13 cellular contexts compared by ENCODE assay signal in the genomic region with DNA sequence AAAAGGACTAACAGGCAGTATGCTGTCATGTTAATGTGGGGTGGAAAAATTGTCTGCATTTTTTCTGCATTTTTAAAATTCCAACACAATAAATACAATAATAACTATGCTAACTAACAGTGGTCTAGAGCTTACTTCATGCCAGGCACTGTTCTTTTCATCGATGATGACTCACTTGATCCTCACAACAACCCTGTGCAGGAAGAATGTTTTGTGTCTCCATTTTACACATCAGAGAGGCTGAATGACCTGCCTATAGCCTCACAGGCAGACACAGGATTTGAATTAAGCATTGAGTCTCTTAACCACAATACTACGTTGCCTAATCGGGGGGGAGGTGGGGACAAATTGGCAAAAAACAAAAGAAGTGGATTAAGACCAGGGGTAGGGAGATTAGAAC. TPM values are rescaled to one million over a fixed set of nuclear protein-coding genes. Genes with fewer than 3 reads are reported as not detected.
DNase-seq lines count a peak whose midpoint lies in the region; ATAC-seq, FAIRE-seq and TF ChIP-seq lines count a peak whose summit lies in the region.
"Had no signal": no experiment of that assay in that cellular context is flagged by ENCODE, and none has a peak within 500 bp of the region (broad histone marks: within the 10 kb centered on the region; RNA-seq: fewer than 3 reads in every experiment).

No MANE protein-coding gene starts in this region.

- intact Hi-C loops in MCF 10A (cut with micrococcal nuclease) (no loop called here), breast epithelium (cut with DNase I; ENCODE audit: low total_unique reads) (no loop called here), esophagus muscularis mucosa (cut with DNase I) (no loop called here)

- peaks cover 13 to 16% of the 10 kb centered on the region in 2 donors for H3K9me3 ChIP-seq in breast epithelium
- H3K9me3 ChIP-seq in esophagus muscularis mucosa = peaks cover 0 to 13% (median 12%) of the 10 kb centered on the region in 4 donors

- no peaks in the 10 kb centered on the region for H3K4me1 ChIP-seq in breast epithelium
- H3K4me1 ChIP-seq in esophagus muscularis mucosa = peaks cover 0 to 16% (median 8%) of the 10 kb centered on the region in 4 donors

- CTCF ChIA-PET in MCF 10A (lab: Yijun Ruan, JAX) = no interaction called here

- no peak overlapping the region for H3K27ac ChIP-seq in breast epithelium
- no peak overlapping the region for H3K27ac ChIP-seq in esophagus muscularis mucosa (replicated peaks in 1 of 4)

- no peaks in the 10 kb centered on the region for H3K9me3 Mint-ChIP-seq in MCF 10A (ENCODE audit: unreplicated experiment)

- H3K4me3 ChIP-seq in breast epithelium (no peak overlapping the region), fibroblast of the aortic adventitia (ENCODE audit: low read depth, low read length) (no peak overlapping the region), esophagus muscularis mucosa (no peak overlapping the region)
- H3K4me3 ChIP-seq: gastroesophageal sphincter, smooth muscle cell had no signal

- H3K4me3 Mint-ChIP-seq in MCF 10A (ENCODE audit: unreplicated experiment) = no peak overlapping the region
- H3K4me3 Mint-ChIP-seq: activated CD8-positive, alpha-beta T cell treated with anti-CD3 and anti-CD28 coated beads, Interleukin-2, amount 10 ng/mL, durations not matched to agents 7 days and 5 days; stimulated activated memory B cell treated with anti-CD40 and anti-IgM and Interleukin-4, amounts not matched to agents 10 μg/mL and 1 μg/mL and 100 μg/mL, for 72 hours had no signal

- H3K36me3 ChIP-seq in breast epithelium (peaks cover 4% of the 10 kb centered on the region), esophagus muscularis mucosa (peaks cover 26 to 62% (median 54%) of the 10 kb centered on the region in 4 donors)

- H3K27me3 Mint-ChIP-seq in MCF 10A (ENCODE audit: insufficient read depth, unreplicated experiment) = no peaks in the 10 kb centered on the region
- H3K27me3 Mint-ChIP-seq: stimulated activated memory B cell treated with anti-CD40 and anti-IgM and Interleukin-4, amounts not matched to agents 10 μg/mL and 1 μg/mL and 100 μg/mL, for 72 hours had no signal

- H3K27me3 ChIP-seq in breast epithelium = no peaks in the 10 kb centered on the region
- H3K27me3 ChIP-seq in esophagus muscularis mucosa = no peaks in the 10 kb centered on the region
- H3K27me3 ChIP-seq: gastroesophageal sphincter had no signal

- 61% methylated on average over 3 of the region's 3 CpGs for WGBS in esophagus muscularis mucosa

- BruUV-seq in MCF 10A (replicated peaks; lab: Mats Ljungman, UMichigan) = no TSS peak

- POLR2A ChIA-PET in MCF 10A (lab: Yijun Ruan, JAX) = no interaction called here

- TF ChIP-seq EP300 in esophagus muscularis mucosa (IDR thresholded peaks at IDR 0.05) = no peak

- peak; percentile 20 for FAIRE-seq in urothelium cell line (lab: Jason Lieb, UNC)

- TF ChIP-seq CTCF in MCF 10A (IDR thresholded peaks at IDR 0.05; ENCODE audit: unreplicated experiment) (no peak), breast epithelium (IDR thresholded peaks at IDR 0.05) (no peak), fibroblast of the aortic adventitia (IDR thresholded peaks at IDR 0.05; ENCODE audit: insufficient read depth, low read length) (no peak), esophagus muscularis mucosa (IDR thresholded peaks at IDR 0.05) (no peak)

- no peak for TF ChIP-seq POLR2A in breast epithelium (IDR thresholded peaks at IDR 0.05)
- no peak for TF ChIP-seq POLR2A in esophagus muscularis mucosa (IDR thresholded peaks at IDR 0.05; ENCODE audit: low read depth)

- no peak overlapping the region for H3K27ac Mint-ChIP-seq in MCF 10A (ENCODE audit: low read depth, unreplicated experiment)

- DNase-seq in MCF 10A (ENCODE audit: unreplicated experiment) (peak; percentile 56), breast epithelium (ENCODE audit: low spot score in 2 of 2) (no peak), fibroblast of the aortic adventitia (ENCODE audit: low read depth) (peak; percentile 91), urothelium cell line (ENCODE audit: low spot score) (peak; percentile 76), medulla oblongata (ENCODE audit: extremely low spot score) (no peak), CD1c-positive myeloid dendritic cell (ENCODE audit: extremely low spot score) (no peak), esophagus muscularis mucosa (ENCODE audit: extremely low spot score) (no peak)
- DNase-seq: activated CD8-positive, alpha-beta T cell treated with anti-CD3 and anti-CD28 coated beads, Interleukin-2, amount 10 ng/mL, durations not matched to agents 7 days and 5 days; NCI-H2107 had no signal

- no peaks in the 10 kb centered on the region for H3K4me1 Mint-ChIP-seq in MCF 10A (ENCODE audit: insufficient read depth, unreplicated experiment)

- H3K36me3 Mint-ChIP-seq in MCF 10A (ENCODE audit: insufficient read depth, unreplicated experiment) = peaks cover 20% of the 10 kb centered on the region

- ATAC-seq in SK-N-SH treated with all-trans-retinoic acid at 6 μM for 48 hours = peak; percentile 91
- ATAC-seq: activated CD8-positive, alpha-beta T cell treated with anti-CD3 and anti-CD28 coated beads, Interleukin-2, amount 10 ng/mL, durations not matched to agents 7 days and 5 days; stimulated activated memory B cell treated with anti-CD40 and anti-IgM and Interleukin-4, amounts not matched to agents 10 μg/mL and 1 μg/mL and 100 μg/mL, for 72 hours had no signal

TF ChIP-seq in SK-N-SH treated with all-trans-retinoic acid at 6 μM for 48 hours, 23 proteins besides CTCF, POLR2A, EP300 and RAD21:
- TF ChIP-seq TOX (CRISPR knock-in tag; IDR thresholded peaks at IDR 0.05; ENCODE audit: borderline replicate concordance) (no peak), TSHZ2 (CRISPR knock-in tag; IDR thresholded peaks at IDR 0.05) (no peak)
- TF ChIP-seq, protein P1, sequence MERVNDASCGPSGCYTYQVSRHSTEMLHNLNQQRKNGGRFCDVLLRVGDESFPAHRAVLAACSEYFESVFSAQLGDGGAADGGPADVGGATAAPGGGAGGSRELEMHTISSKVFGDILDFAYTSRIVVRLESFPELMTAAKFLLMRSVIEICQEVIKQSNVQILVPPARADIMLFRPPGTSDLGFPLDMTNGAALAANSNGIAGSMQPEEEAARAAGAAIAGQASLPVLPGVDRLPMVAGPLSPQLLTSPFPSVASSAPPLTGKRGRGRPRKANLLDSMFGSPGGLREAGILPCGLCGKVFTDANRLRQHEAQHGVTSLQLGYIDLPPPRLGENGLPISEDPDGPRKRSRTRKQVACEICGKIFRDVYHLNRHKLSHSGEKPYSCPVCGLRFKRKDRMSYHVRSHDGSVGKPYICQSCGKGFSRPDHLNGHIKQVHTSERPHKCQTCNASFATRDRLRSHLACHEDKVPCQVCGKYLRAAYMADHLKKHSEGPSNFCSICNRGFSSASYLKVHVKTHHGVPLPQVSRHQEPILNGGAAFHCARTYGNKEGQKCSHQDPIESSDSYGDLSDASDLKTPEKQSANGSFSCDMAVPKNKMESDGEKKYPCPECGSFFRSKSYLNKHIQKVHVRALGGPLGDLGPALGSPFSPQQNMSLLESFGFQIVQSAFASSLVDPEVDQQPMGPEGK (CRISPR knock-in tag; IDR thresholded peaks at IDR 0.05; ENCODE audit: borderline replicate concordance) = peak; percentile 31; the same call in 1 of the 2 replicates
TF ChIP-seq in SK-N-SH treated with all-trans-retinoic acid at 6 μM for 48 hours: peak in this region for 1.

RNA-seq across cellular contexts. Expression of gene FANCE, which starts 26.9 kb away (rescaled TPM):
- total RNA-seq in MCF 10A (2022) (12.3 and 13.3 TPM in 2 replicates), breast epithelium (10 to 100 TPM in 2 of 3 donors, 1 to 10 TPM in 1; 9.7 to 12.6 (median 10.8) TPM), fibroblast of the aortic adventitia (ENCODE audit: low replicate concordance) (5.1 and 7.7 TPM in 2 replicates), esophagus muscularis mucosa (1 to 10 TPM; 1.7 to 6.3 (median 5.0) TPM)

RNA-seq across cellular contexts. Expression of gene RPL10A, which starts 42.9 kb away (rescaled TPM):
- total RNA-seq in MCF 10A (2022) (2,403 and 2,457 TPM in 2 replicates), breast epithelium (1,000 to 10,000 TPM; 1,177 to 2,549 (median 2,082) TPM), fibroblast of the aortic adventitia (ENCODE audit: low replicate concordance) (778 and 1,853 TPM in 2 replicates), esophagus muscularis mucosa (1,000 to 10,000 TPM; 1,484 to 1,840 (median 1,566) TPM)

Comparison
In these comparisons a context has a peak if more than half of its experiments do, and no peak if none do; other contexts are left out.
1. DNase-seq: peak in MCF 10A (single experiment), fibroblast of the aortic adventitia (single experiment) and urothelium cell line (single experiment); none in breast epithelium (0 of 2), medulla oblongata (single experiment), CD1c-positive myeloid dendritic cell (single experiment) and esophagus muscularis mucosa (single experiment).